1 cellular context compared by ENCODE assay signal in genomic region chr5:81972496-81972791, GRCh38.
TF ChIP-seq lines count a peak whose summit lies in the region.

No MANE protein-coding gene starts in this region.

TF ChIP-seq in GM23338, 12 proteins besides CTCF, POLR2A, EP300 and RAD21 (continued from another document):
- TF ChIP-seq ZNF114 (CRISPR knock-in tag; IDR thresholded peaks at IDR 0.05) (no peak), CREB1 (CRISPR knock-in tag; IDR thresholded peaks at IDR 0.05; ENCODE audit: low read depth) (no peak), EZH2 (IDR thresholded peaks at IDR 0.05; ENCODE audit: low read depth, unreplicated experiment) (no peak), REST (IDR thresholded peaks at IDR 0.05; ENCODE audit: unreplicated experiment) (no peak), ETS1 (IDR thresholded peaks at IDR 0.05) (no peak)
TF ChIP-seq in GM23338: peak in this region for 0.
